In the genomic region with DNA sequence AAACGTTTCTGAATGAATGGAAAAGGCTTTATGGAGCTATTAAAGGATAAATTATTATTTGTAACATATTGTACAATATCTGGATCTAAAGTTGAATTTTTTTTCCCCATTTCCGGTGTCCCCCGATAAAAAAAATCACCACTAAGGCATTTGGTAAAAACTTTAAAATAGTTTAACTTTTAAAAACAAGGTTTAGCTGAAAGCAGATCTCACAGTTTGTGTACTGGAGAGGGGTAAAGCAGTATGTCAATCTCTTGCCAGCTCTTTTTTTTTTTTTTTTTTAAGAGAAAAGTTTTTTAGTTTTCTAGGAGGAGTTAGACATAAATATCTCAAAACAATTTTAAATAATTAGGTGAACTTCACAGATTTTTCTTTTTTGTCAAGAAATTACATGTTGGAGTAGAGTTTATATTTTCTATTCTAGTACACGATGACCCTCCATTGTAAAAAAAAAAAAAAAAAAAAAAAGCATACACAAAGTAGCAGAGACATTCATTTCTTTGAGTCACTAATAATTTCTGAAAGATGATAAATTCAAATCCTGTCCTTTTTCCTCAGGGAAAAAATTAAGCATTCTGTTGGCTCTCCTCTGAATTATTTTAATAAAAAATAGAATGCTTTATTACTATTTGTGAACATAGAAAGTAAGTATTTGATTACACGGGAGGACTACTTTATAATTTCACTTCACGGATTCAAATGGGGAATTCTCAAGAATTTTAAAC, we compare ENCODE assay signal across 8 cellular contexts. TPM values are rescaled to one million over a fixed set of nuclear protein-coding genes. Genes with fewer than 3 reads are reported as not detected.
A peak's percentile ranks its signal among the peaks of the same experiment; 100 is the strongest.
DNase-seq lines count a peak whose midpoint lies in the region; ATAC-seq and TF ChIP-seq lines count a peak whose summit lies in the region.

No MANE protein-coding gene starts in this region.

- H3K9me3 ChIP-seq in Panc1 (ENCODE audit: control insufficient read depth, insufficient read depth, low read depth, low read length), result no peaks in the 10 kb centered on the region
- H3K9me3 ChIP-seq in prostate gland, result no peaks in the 10 kb centered on the region

- no peak for TF ChIP-seq CTCF in Panc1 (IDR thresholded peaks at IDR 0.05)
- no peak for TF ChIP-seq CTCF in epithelial cell of esophagus (IDR thresholded peaks at IDR 0.05; ENCODE audit: insufficient read depth, low read depth, low read length, missing control alignments)
- TF ChIP-seq CTCF in prostate gland (IDR thresholded peaks at IDR 0.05), result no peak
- no peak for TF ChIP-seq CTCF in GM20000 (IDR thresholded peaks at IDR 0.05; ENCODE audit: extremely low read depth, missing control alignments)

- WGBS in prostate gland, result 30% methylated on average over 6 of the region's 6 CpGs

- no peaks in the 10 kb centered on the region for H3K36me3 ChIP-seq in Panc1 (ENCODE audit: control insufficient read depth, insufficient read depth, low read length)
- no peaks in the 10 kb centered on the region for H3K36me3 ChIP-seq in prostate gland

- POLR2A ChIA-PET in Panc1 (lab: Charles Lee), result no interaction called here

- CTCF ChIA-PET in Panc1 (lab: Charles Lee), result interaction anchor here (1.5 kb wide), 1 partner anchor 18 kb away, joined by 3 read pairs; no protein-coding TSS in a partner anchor

- H3K27me3 ChIP-seq in Panc1 (ENCODE audit: control insufficient read depth, insufficient read depth, low read length) (peaks cover 17% of the 10 kb centered on the region), prostate gland (replicated peaks; ENCODE audit: insufficient read depth) (no peaks in the 10 kb centered on the region)

- intact Hi-C loops in Panc1 (cut with micrococcal nuclease; ENCODE audit: unreplicated experiment), result no loop called here
- intact Hi-C loops in prostate gland (cut with DNase I), result no loop called here

- BruUV-seq in Panc1 (replicated peaks; lab: Mats Ljungman, UMichigan), result no TSS peak

- H3K27ac ChIP-seq in Panc1 (ENCODE audit: low read length), result no peak overlapping the region
- peak overlapping the region; percentile 96 to 100 for H3K27ac ChIP-seq in prostate gland

- DNase-seq in ELR (ENCODE audit: low read depth) (peak; percentile 25), Panc1 (ENCODE audit: low read depth, low spot score) (no peak), epithelial cell of esophagus (ENCODE audit: low read depth) (no peak), prostate gland (ENCODE audit: low spot score) (no peak), GM20000 (ENCODE audit: low spot score) (no peak), NCI-H446 (lab: John Stamatoyannopoulos, UW) (no peak), iPS-NIHi7 (ENCODE audit: extremely low spot score) (no peak)
- DNase-seq in activated effector memory CD4-positive, alpha-beta T cell treated with anti-CD3 and anti-CD28 coated beads, Interleukin-2, amount 50 U/mL, for 16 hours, result no peak

- H3K4me1 ChIP-seq in Panc1 (ENCODE audit: control insufficient read depth, insufficient read depth, low read length) (peaks cover 6% of the 10 kb centered on the region; the same call in 1 of the 2 replicates), prostate gland (replicated peaks) (peaks cover 3% of the 10 kb centered on the region)

- TF ChIP-seq POLR2A in prostate gland (IDR thresholded peaks at IDR 0.05), result no peak

- ATAC-seq in Panc1, result no peak

- in situ Hi-C loops in Panc1 (cut with HindIII; ENCODE audit: low pct_unique_long_range_greater_than_20kb, low sequenced_read_pairs), result no loop called here

- H3K4me3 ChIP-seq in Panc1 (ENCODE audit: low read depth in 2 of 2, low read length in 2 of 2) (peak overlapping the region; percentile 79 to 89; a peak in 3 of 4 replicates), epithelial cell of esophagus (ENCODE audit: low read length) (peak overlapping the region; percentile 62), prostate gland (peak overlapping the region; percentile 33 to 47)

RNA-seq across cellular contexts. Expression of a gene that starts 1.9 kb away (rescaled TPM):
- total RNA-seq in Panc1 (2021; ENCODE audit: unreplicated experiment) (28.1 TPM), prostate gland (100 to 1,000 TPM in 1 of 2 donors, 10 to 100 TPM in 1; 91.3 to 109 TPM)
- polyA plus RNA-seq in Panc1 (2012; ENCODE audit: insufficient read length), result 23.3 TPM
